Comparison of ENCODE assay signal across 1 cellular context in the genomic region with DNA sequence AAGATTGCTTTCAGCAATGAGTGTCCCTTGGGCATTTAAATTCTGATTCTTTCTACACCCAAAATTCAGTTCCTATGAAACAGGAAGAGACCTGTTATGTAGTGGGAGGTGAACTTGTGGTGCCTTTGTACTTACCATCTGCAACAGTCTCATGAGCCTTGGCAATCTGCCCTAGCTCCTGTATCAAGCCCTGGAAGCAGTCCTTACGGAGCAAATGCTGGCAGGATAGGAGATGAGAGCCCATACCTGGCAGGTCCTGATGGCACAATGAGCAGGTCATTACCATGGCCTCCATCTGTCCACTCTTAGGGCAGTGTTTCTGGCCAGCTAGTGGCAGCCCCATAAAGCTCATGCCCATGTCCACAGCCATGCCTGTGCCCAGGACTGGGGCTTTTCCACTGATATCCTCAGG.
TF ChIP-seq lines count a peak whose summit lies in the region.

No MANE protein-coding gene starts in this region.

TF ChIP-seq in GM23338, 12 proteins besides CTCF, POLR2A, EP300 and RAD21 (continued from another document):
- TF ChIP-seq ZNF462 (CRISPR knock-in tag; IDR thresholded peaks at IDR 0.05) (no peak), REST (IDR thresholded peaks at IDR 0.05; ENCODE audit: unreplicated experiment) (no peak), POLR2AphosphoS5 (IDR thresholded peaks at IDR 0.05; ENCODE audit: low read depth) (no peak), STAT1 (IDR thresholded peaks at IDR 0.05; ENCODE audit: unreplicated experiment) (no peak)
